Comparison of ENCODE assay signal across 8 cellular contexts in genomic region chr2:113503094-113504042, GRCh38.
DNase-seq lines count a peak whose midpoint lies in the region; ATAC-seq and TF ChIP-seq lines count a peak whose summit lies in the region.
"Not testable (repeated sequence)": the region's sequence is repeated elsewhere in the genome, so short reads cannot be mapped to it uniquely, and the experiment has no call there.

No MANE protein-coding gene starts in this region.

- not testable (repeated sequence) for TF ChIP-seq CTCF in epithelial cell of esophagus (IDR thresholded peaks at IDR 0.05; ENCODE audit: insufficient read depth, low read depth, low read length, missing control alignments)

- H3K4me3 ChIP-seq in epithelial cell of esophagus (ENCODE audit: low read length) = peak overlapping the region; percentile 8

- ATAC-seq in GM18867 (IDR thresholded peaks at IDR 0.05; ENCODE audit: unreplicated experiment) (peak; percentile 58), HG02798 (IDR thresholded peaks at IDR 0.05; ENCODE audit: poor library complexity, unreplicated experiment) (peak; percentile 74)

- DNase-seq in 8988T (peak; percentile 27), RPMI8226 (peak; percentile 31), left kidney (ENCODE audit: low read depth, low spot score) (peak; percentile 38), retina (peak; percentile 80)
- DNase-seq in activated naive CD4-positive, alpha-beta T cell treated with Interleukin-2 at 50 U/mL for 16 hours = peak; percentile 29
- not testable (repeated sequence) for DNase-seq in epithelial cell of esophagus (ENCODE audit: low read depth)
